29 cellular contexts compared by ENCODE assay signal in the genomic region with DNA sequence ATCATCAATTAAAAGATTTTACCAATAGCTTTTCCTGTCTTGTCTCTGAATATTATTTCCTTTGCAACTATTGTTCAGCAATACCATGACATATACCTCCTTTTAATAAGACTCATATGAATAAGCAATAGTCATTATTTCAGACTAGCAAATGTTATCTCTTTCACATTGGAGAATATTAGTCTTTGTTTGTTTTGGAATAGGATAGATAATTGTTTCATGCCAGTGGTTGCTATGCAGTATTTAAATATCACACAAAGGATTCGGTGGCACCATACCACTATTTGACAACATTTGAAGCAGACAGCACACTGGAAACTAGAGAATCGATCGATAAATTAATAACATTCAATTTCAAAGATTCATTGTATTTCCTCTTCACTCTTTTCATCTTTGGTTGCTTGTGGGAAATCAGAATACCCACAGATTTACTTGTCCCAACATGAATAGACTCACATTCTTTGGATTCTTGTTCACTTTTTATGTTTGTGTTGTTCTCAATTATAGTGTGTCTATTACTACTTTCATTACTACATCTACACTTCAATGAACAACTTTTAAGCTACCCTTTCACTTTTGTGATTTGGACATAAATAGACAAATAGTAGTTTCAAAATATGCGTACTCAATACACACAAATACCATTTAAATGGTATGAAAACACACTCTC. TPM values are rescaled to one million over a fixed set of nuclear protein-coding genes. Genes with fewer than 3 reads are reported as not detected.
A peak's percentile ranks its signal among the peaks of the same experiment; 100 is the strongest.
DNase-seq lines count a peak whose midpoint lies in the region; ATAC-seq, FAIRE-seq and TF ChIP-seq lines count a peak whose summit lies in the region.
"Had no signal": no experiment of that assay in that cellular context is flagged by ENCODE, and none has a peak within 500 bp of the region (broad histone marks: within the 10 kb centered on the region; RNA-seq: fewer than 3 reads in every experiment).

No MANE protein-coding gene starts in this region.

- H3K27me3 ChIP-seq in astrocyte (ENCODE audit: insufficient read depth, low read length) (no peaks in the 10 kb centered on the region), psoas muscle (ENCODE audit: insufficient read depth in 3 of 3, low read length in 2 of 3) (no peaks in the 10 kb centered on the region)
- H3K27me3 ChIP-seq: BLaER1 treated with 17β-estradiol and CSF1 and Interleukin-3, amounts not matched to agents 10 nM and 100 nM had no signal

- H3K27ac ChIP-seq in astrocyte (ENCODE audit: low read depth, low read length) (no peak overlapping the region), psoas muscle (no peak overlapping the region)
- H3K27ac ChIP-seq: 22Rv1; BLaER1 treated with 17β-estradiol and CSF1 and Interleukin-3, amounts not matched to agents 10 nM and 100 nM; KMS-11 had no signal

- H3K9me3 Mint-ChIP-seq in astrocyte (ENCODE audit: unreplicated experiment), result no peaks in the 10 kb centered on the region
- H3K9me3 Mint-ChIP-seq: CD4-positive, alpha-beta memory T cell had no signal

- H4K20me1 ChIP-seq in astrocyte (ENCODE audit: insufficient read depth, low read length), result no peaks in the 10 kb centered on the region
- H4K20me1 ChIP-seq: BLaER1 treated with 17β-estradiol and CSF1 and Interleukin-3, amounts not matched to agents 10 nM and 100 nM had no signal

- no peak overlapping the region for H3K4me3 Mint-ChIP-seq in astrocyte (ENCODE audit: unreplicated experiment)
- H3K4me3 Mint-ChIP-seq: CD4-positive, alpha-beta memory T cell had no signal

- WGBS in psoas muscle, 3 donors, result 80 to 85% (median 80%) methylated on average over 4 of the region's 4 CpGs

- H3K4me1 ChIP-seq in astrocyte (ENCODE audit: insufficient read depth, low read length) (no peaks in the 10 kb centered on the region), psoas muscle (no peaks in the 10 kb centered on the region)
- H3K4me1 ChIP-seq: BLaER1 treated with 17β-estradiol and CSF1 and Interleukin-3, amounts not matched to agents 10 nM and 100 nM; Caco-2 had no signal

- H3K4me3 ChIP-seq in astrocyte (ENCODE audit: insufficient read depth, low read depth, low read length) (no peak overlapping the region), epithelial cell of esophagus (ENCODE audit: low read length) (no peak overlapping the region), psoas muscle (no peak overlapping the region)
- H3K4me3 ChIP-seq: BLaER1 treated with 17β-estradiol and CSF1 and Interleukin-3, amounts not matched to agents 10 nM and 100 nM; GM12878 had no signal

- no peak overlapping the region for H3K9ac ChIP-seq in astrocyte (ENCODE audit: low read length)
- H3K9ac ChIP-seq: BLaER1 treated with 17β-estradiol and CSF1 and Interleukin-3, amounts not matched to agents 10 nM and 100 nM; KMS-11 had no signal

- peaks cover 13% of the 10 kb centered on the region for H3K4me1 Mint-ChIP-seq in astrocyte (ENCODE audit: low read depth, unreplicated experiment)
- H3K4me1 Mint-ChIP-seq: CD4-positive, alpha-beta memory T cell had no signal

- no peak overlapping the region for H3K27ac Mint-ChIP-seq in astrocyte (ENCODE audit: unreplicated experiment)
- H3K27ac Mint-ChIP-seq: CD4-positive, alpha-beta memory T cell had no signal

- ATAC-seq in GM21576 (IDR thresholded peaks at IDR 0.05; ENCODE audit: unreplicated experiment) (no peak), psoas muscle (no peak)
- ATAC-seq: GM12878 had no signal

- peak in 2 of 3 experiments; percentile 3 to 45 for DNase-seq in NCI-H1417 (lab: John Stamatoyannopoulos, UW)
- DNase-seq in NCI-H1417 treated with DMSO at 0.1 percent for 48 hours (lab: John Stamatoyannopoulos, UW), result no peak
- DNase-seq in astrocyte (ENCODE audit: low read depth), result peak; percentile 6
- DNase-seq in epithelial cell of esophagus (ENCODE audit: low read depth), result peak; percentile 16
- peak; percentile 44 for DNase-seq in renal cortical epithelial cell (ENCODE audit: low read depth)
- no peak for DNase-seq in psoas muscle
- DNase-seq in NCI-H187 treated with DMSO at 0.1 percent for 48 hours (lab: John Stamatoyannopoulos, UW), result no peak
- DNase-seq: Caco-2; CD4-positive, alpha-beta memory T cell; DMS 273 treated with DMSO at 0.1 percent for 48 hours; DND-41; GOT3; HCEC 1CT; IMR-90; MV-4-11; NCI-H1105 treated with DMSO at 0.1 percent for 48 hours; NCI-H2029; NCI-H2227 treated with DMSO at 0.1 percent for 48 hours; NCI-H510A; NCI-H748 treated with DMSO at 0.1 percent for 48 hours; NK-92 treated with Interleukin-12 subunit alpha and Interleukin-12 subunit beta, amount 100 ng/mL, for 24 hours; Right ventricle myocardium superior had no signal

- H3K36me3 ChIP-seq in astrocyte (ENCODE audit: insufficient read depth, low read length), result no peaks in the 10 kb centered on the region
- no peaks in the 10 kb centered on the region for H3K36me3 ChIP-seq in psoas muscle (ENCODE audit: insufficient read depth in 1 of 2, low read depth in 1 of 2)
- H3K36me3 ChIP-seq: BLaER1 treated with 17β-estradiol and CSF1 and Interleukin-3, amounts not matched to agents 10 nM and 100 nM had no signal

- peaks cover 9% of the 10 kb centered on the region for H3K27me3 Mint-ChIP-seq in astrocyte (ENCODE audit: low read depth, unreplicated experiment)

- FAIRE-seq in astrocyte (lab: Jason Lieb, UNC), result no peak
- FAIRE-seq: GM12878, RCC 7860 had no signal

- no peak overlapping the region for H2AFZ ChIP-seq in astrocyte (ENCODE audit: low read depth, low read length)

- H3K9me3 ChIP-seq in astrocyte (ENCODE audit: insufficient read depth, low read depth, low read length) (no peaks in the 10 kb centered on the region), psoas muscle (no peaks in the 10 kb centered on the region)
- H3K9me3 ChIP-seq: BLaER1 treated with 17β-estradiol and CSF1 and Interleukin-3, amounts not matched to agents 10 nM and 100 nM; Caco-2 had no signal

- H3K36me3 Mint-ChIP-seq in astrocyte (ENCODE audit: low read depth, unreplicated experiment), result no peaks in the 10 kb centered on the region
- H3K36me3 Mint-ChIP-seq: CD4-positive, alpha-beta memory T cell had no signal

- intact Hi-C loops in psoas muscle (cut with DNase I), result no loop called here

- no peaks in the 10 kb centered on the region for H3K79me2 ChIP-seq in astrocyte (ENCODE audit: insufficient read depth, low read length)

- peak overlapping the region; percentile 2 for H3K4me2 ChIP-seq in astrocyte (ENCODE audit: low read length)
- H3K4me2 ChIP-seq: BLaER1 treated with 17β-estradiol and CSF1 and Interleukin-3, amounts not matched to agents 10 nM and 100 nM; KMS-11 had no signal

- TF ChIP-seq CTCF in astrocyte (IDR thresholded peaks at IDR 0.05; ENCODE audit: insufficient read depth, low read depth, low read length), result no peak
- no peak for TF ChIP-seq CTCF in epithelial cell of esophagus (IDR thresholded peaks at IDR 0.05; ENCODE audit: insufficient read depth, low read depth, low read length, missing control alignments)
- no peak for TF ChIP-seq CTCF in psoas muscle (IDR thresholded peaks at IDR 0.05)

RNA-seq across cellular contexts. Expression of gene TBPL2, which starts 42.7 kb away (rescaled TPM):
- total RNA-seq in astrocyte, result not detected in 2 replicates
- not detected in 2 replicates for total RNA-seq in renal cortical epithelial cell
- total RNA-seq in psoas muscle, result not detected
- polyA plus RNA-seq in psoas muscle, result not detected
- total RNA-seq: Caco-2; CD4-positive, alpha-beta memory T cell; IMR-90; Right ventricle myocardium superior; SK-MEL-5 had no signal
- polyA plus RNA-seq: CD4-positive, alpha-beta memory T cell; GM12878; IMR-90 had no signal

Comparison
In these comparisons a context has a peak if more than half of its experiments do, and no peak if none do; other contexts are left out.
1. DNase-seq: peak in NCI-H1417 (2 of 3), astrocyte (single experiment), epithelial cell of esophagus (single experiment) and renal cortical epithelial cell (single experiment); none in NCI-H1417 treated with DMSO at 0.1 percent for 48 hours (single experiment), psoas muscle (0 of 2) and NCI-H187 treated with DMSO at 0.1 percent for 48 hours (single experiment).